In the genomic region with DNA sequence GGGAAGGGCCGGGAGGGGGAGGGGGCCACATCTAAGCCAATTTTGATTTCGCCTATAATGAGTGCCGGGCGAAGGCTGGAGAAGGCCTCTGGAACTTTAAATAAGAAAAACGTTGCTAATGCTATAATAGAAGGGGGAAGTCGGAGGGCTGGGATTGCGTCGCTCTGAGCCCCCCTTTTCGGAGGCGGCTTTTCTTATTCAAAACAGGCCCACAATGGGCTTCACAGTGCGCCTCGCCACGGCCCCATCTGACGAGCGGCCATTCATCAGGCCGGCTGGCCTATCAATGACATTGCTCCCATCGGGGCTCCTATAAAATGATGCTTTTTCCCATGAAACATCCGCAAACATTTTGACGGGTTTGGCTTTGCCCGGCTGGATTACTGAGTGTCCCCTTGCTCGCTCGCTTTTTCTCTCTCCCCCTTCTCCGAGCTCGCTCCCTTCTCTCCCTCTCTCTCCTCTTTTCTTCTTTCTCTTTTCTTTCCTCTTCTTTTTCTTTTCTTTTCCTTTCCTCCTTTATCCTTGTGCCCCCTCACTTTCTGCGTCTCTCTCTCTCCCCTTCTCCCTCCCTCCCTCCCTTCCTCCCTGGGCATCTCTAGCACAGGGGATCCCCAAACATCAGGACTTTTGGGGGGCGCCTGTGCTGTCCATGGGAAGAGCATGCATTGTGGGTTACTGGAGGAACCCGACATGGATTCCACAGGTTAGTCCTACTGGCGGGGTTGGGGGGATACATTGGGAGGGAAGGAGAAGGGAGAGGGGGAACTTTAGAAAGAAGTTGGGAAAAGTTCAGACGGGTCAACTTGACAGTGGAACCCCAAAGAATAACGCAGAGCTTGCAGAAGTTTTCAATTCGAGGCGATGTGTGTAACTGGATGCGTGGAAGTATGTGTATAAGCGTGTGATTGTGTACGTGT, we compare ENCODE assay signal across 9 cellular contexts. TPM values are rescaled to one million over a fixed set of nuclear protein-coding genes. Genes with fewer than 3 reads are reported as not detected.
DNase-seq lines count a peak whose midpoint lies in the region; ATAC-seq and TF ChIP-seq lines count a peak whose summit lies in the region.
"Had no signal": no experiment of that assay in that cellular context is flagged by ENCODE, and none has a peak within 500 bp of the region (broad histone marks: within the 10 kb centered on the region; RNA-seq: fewer than 3 reads in every experiment).

Gene RFX4 (plus strand): TSS at position 344 of the 917 bp plus-strand sequence. CDS start 317 bp downstream, at position 661.

- peaks cover 66% of the 10 kb centered on the region for H3K27me3 ChIP-seq in adipocyte (replicated peaks; ENCODE audit: control insufficient read depth, insufficient read depth, low read length)
- peaks cover 37% of the 10 kb centered on the region for H3K27me3 ChIP-seq in layer of hippocampus (ENCODE audit: control insufficient read depth, insufficient read depth, low read length)
- H3K27me3 ChIP-seq in testis, result no peaks in the 10 kb centered on the region

- no peaks in the 10 kb centered on the region for H3K36me3 Mint-ChIP-seq in activated naive CD4-positive, alpha-beta T cell treated with anti-CD3 and anti-CD28 coated beads for 36 hours (ENCODE audit: low read depth)

- H3K9ac ChIP-seq in adipocyte (ENCODE audit: low read length), result no peak within 1 kb of the TSS

- H3K4me1 ChIP-seq in adipocyte (ENCODE audit: control insufficient read depth, insufficient read depth, low read length), result peaks cover 5% of the 10 kb centered on the region
- peaks cover 46% of the 10 kb centered on the region for H3K4me1 ChIP-seq in testis

- 2 to 3% methylated on average over 31 to 35 of the region's 35 CpGs for WGBS in testis, 2 donors

- H3K27me3 Mint-ChIP-seq in activated naive CD4-positive, alpha-beta T cell treated with anti-CD3 and anti-CD28 coated beads for 36 hours (ENCODE audit: low read depth), result peaks cover 78% of the 10 kb centered on the region

- peak within 1 kb of the TSS; percentile 48 for H3K4me3 Mint-ChIP-seq in activated naive CD4-positive, alpha-beta T cell treated with anti-CD3 and anti-CD28 coated beads for 36 hours

- peaks cover 36% of the 10 kb centered on the region for H3K4me1 Mint-ChIP-seq in activated naive CD4-positive, alpha-beta T cell treated with anti-CD3 and anti-CD28 coated beads for 36 hours (ENCODE audit: low read depth)

- TF ChIP-seq CTCF in testis (IDR thresholded peaks at IDR 0.05), result no peak

- no peak for DNase-seq in activated naive CD4-positive, alpha-beta T cell treated with anti-CD3 and anti-CD28 coated beads for 36 hours
- no peak for DNase-seq in activated naive CD4-positive, alpha-beta T cell (lab: John Stamatoyannopoulos, UW)
- peak; percentile 15 for DNase-seq in adipocyte (ENCODE audit: low read depth)
- no peak for DNase-seq in testis
- DNase-seq in NCI-H1436 treated with DMSO at 0.1 percent for 48 hours (lab: John Stamatoyannopoulos, UW), result no peak

- ATAC-seq in HG03342 (IDR thresholded peaks at IDR 0.05; ENCODE audit: unreplicated experiment) (no peak), GM19035 (IDR thresholded peaks at IDR 0.05; ENCODE audit: unreplicated experiment) (no peak)

- H3K4me3 ChIP-seq in adipocyte (ENCODE audit: low read length), result peak within 1 kb of the TSS; percentile 68
- peak within 1 kb of the TSS in 1 of 2 donors; percentile 37 for H3K4me3 ChIP-seq in testis

- CTCF ChIA-PET in activated naive CD4-positive, alpha-beta T cell treated with anti-CD3 and anti-CD28 coated beads for 36 hours (lab: Charles Lee), result interaction anchor here (1.4 kb wide), 1 partner anchor 259 kb away, joined by 3 read pairs; no protein-coding TSS in a partner anchor

- no peak for TF ChIP-seq POLR2A in testis (IDR thresholded peaks at IDR 0.05)

- H3K27ac ChIP-seq in layer of hippocampus (ENCODE audit: low read depth, low read length) (peak within 1 kb of the TSS; percentile 71), testis (no peak within 1 kb of the TSS)

- H3K36me3 ChIP-seq in adipocyte (ENCODE audit: control insufficient read depth, insufficient read depth, low read length, severe bottlenecking), result no peaks in the 10 kb centered on the region
- H3K36me3 ChIP-seq in testis (ENCODE audit: low read depth, missing control alignments), result no peaks in the 10 kb centered on the region

- intact Hi-C loops in activated naive CD4-positive, alpha-beta T cell treated with anti-CD3 and anti-CD28 coated beads for 36 hours (cut with micrococcal nuclease), result loop anchor here (10.0 kb wide), 1 partner anchor 332 kb away; no protein-coding TSS in a partner anchor
- intact Hi-C loops in testis (cut with DNase I; ENCODE audit: low total_unique reads), result no loop called here

- no peak within 1 kb of the TSS for H3K27ac Mint-ChIP-seq in activated naive CD4-positive, alpha-beta T cell treated with anti-CD3 and anti-CD28 coated beads for 36 hours

- H3K9me3 ChIP-seq in adipocyte (ENCODE audit: control insufficient read depth, low read length) (peaks cover 3% of the 10 kb centered on the region), testis (no peaks in the 10 kb centered on the region)

- H3K9me3 Mint-ChIP-seq in activated naive CD4-positive, alpha-beta T cell treated with anti-CD3 and anti-CD28 coated beads for 36 hours, result no peaks in the 10 kb centered on the region

RNA-seq across cellular contexts. Expression of gene RFX4, which starts in this region (rescaled TPM):
- total RNA-seq in activated naive CD4-positive, alpha-beta T cell treated with anti-CD3 and anti-CD28 coated beads for 36 hours, result not detected
- 10 to 100 TPM; 52.7 to 86.4 TPM for total RNA-seq in testis
- 217 TPM for polyA plus RNA-seq in testis (ENCODE audit: insufficient read depth, low read depth, low replicate concordance)
- total RNA-seq: NCI-H460 had no signal

Comparison
In these comparisons a context has a peak if more than half of its experiments do, and no peak if none do; other contexts are left out.
1. RNA of gene RFX4 (total RNA-seq): 52.7 to 86.4 TPM in testis; not detected in activated naive CD4-positive, alpha-beta T cell treated with anti-CD3 and anti-CD28 coated beads for 36 hours; every median in the first group is over 10 times any median in the second.